8 cellular contexts compared by ENCODE assay signal in genomic region chr4:56681158-56681848, GRCh38. TPM values are rescaled to one million over a fixed set of nuclear protein-coding genes. Genes with fewer than 3 reads are reported as not detected.
A peak's percentile ranks its signal among the peaks of the same experiment; 100 is the strongest.
DNase-seq lines count a peak whose midpoint lies in the region; ATAC-seq and TF ChIP-seq lines count a peak whose summit lies in the region.

HOPX (minus strand) TSS chr4:56681296; CDS start chr4:56657816, 23,480 bp downstream.

- no peaks in the 10 kb centered on the region for H3K36me3 ChIP-seq in MM.1S (replicated peaks; ENCODE audit: insufficient read depth, low read length)
- no peaks in the 10 kb centered on the region for H3K36me3 ChIP-seq in Karpas-422 (ENCODE audit: insufficient read depth, low read length)
- no peaks in the 10 kb centered on the region for H3K36me3 ChIP-seq in spleen

- no peaks in the 10 kb centered on the region for H3K9me3 ChIP-seq in MM.1S (replicated peaks; ENCODE audit: insufficient read depth, low read length)
- no peaks in the 10 kb centered on the region for H3K9me3 ChIP-seq in Karpas-422 (ENCODE audit: low read length)
- H3K9me3 ChIP-seq in spleen, result no peaks in the 10 kb centered on the region

- H2AFZ ChIP-seq in MM.1S (ENCODE audit: low read length), result peak within 1 kb of the TSS; percentile 15; the same call in 1 of the 2 replicates
- no peak within 1 kb of the TSS for H2AFZ ChIP-seq in Karpas-422 (ENCODE audit: low read length)

- H3K9me2 ChIP-seq in MM.1S (replicated peaks; ENCODE audit: insufficient read depth, low read length) (no peaks in the 10 kb centered on the region), Karpas-422 (replicated peaks; ENCODE audit: insufficient read depth, low read length) (no peaks in the 10 kb centered on the region)

- H3K27ac ChIP-seq in MM.1S (ENCODE audit: low read length), result peak within 1 kb of the TSS; percentile 32; the same call in 1 of the 2 replicates
- no peak within 1 kb of the TSS for H3K27ac ChIP-seq in Karpas-422 (ENCODE audit: low read length)
- H3K27ac ChIP-seq in spleen, result peak within 1 kb of the TSS in 2 of 8 donors; percentile 7 to 24

- H4K20me1 ChIP-seq in MM.1S (ENCODE audit: insufficient read depth, low read length) (no peaks in the 10 kb centered on the region), Karpas-422 (ENCODE audit: insufficient read depth, low read depth, low read length) (no peaks in the 10 kb centered on the region)

- H3F3A ChIP-seq in MM.1S (ENCODE audit: insufficient read depth, low read length), result no peaks in the 10 kb centered on the region

- no peak within 1 kb of the TSS; the same call in 1 of the 2 replicates for H3K9ac ChIP-seq in MM.1S (ENCODE audit: low read length)
- H3K9ac ChIP-seq in Karpas-422 (ENCODE audit: low read length), result no peak within 1 kb of the TSS

- DNase-seq in MM.1S, result peak; percentile 70
- DNase-seq in activated T-cell treated with anti-CD3 and anti-CD28 coated beads for 4 hours, result peak; percentile 5
- DNase-seq in glomerular visceral epithelial cell (ENCODE audit: extremely low spot score), result peak; percentile 15
- DNase-seq in stimulated activated CD4-positive, alpha-beta T cell treated with anti-CD3 and anti-CD28 coated beads, Interleukin-15, amount 100 ng/mL, for 24 hours, result peak; percentile 80
- DNase-seq in Karpas-422, result no peak
- DNase-seq in NCI-H128 (lab: John Stamatoyannopoulos, UW; ENCODE audit: unreplicated experiment), result no peak
- no peak for DNase-seq in spleen

- no peaks in the 10 kb centered on the region for H3K79me2 ChIP-seq in MM.1S (ENCODE audit: low read length)
- H3K79me2 ChIP-seq in Karpas-422 (ENCODE audit: low read length), result no peaks in the 10 kb centered on the region

- peak within 1 kb of the TSS; percentile 54 for H3K4me2 ChIP-seq in MM.1S (ENCODE audit: low read depth, low read length)
- no peak within 1 kb of the TSS for H3K4me2 ChIP-seq in Karpas-422 (ENCODE audit: low read depth, low read length, poor library complexity, severe bottlenecking)

- TF ChIP-seq CTCF in MM.1S (IDR thresholded peaks at IDR 0.05; ENCODE audit: low read length) (no peak), spleen (IDR thresholded peaks at IDR 0.05 in 8 of 11, conservative IDR thresholded peaks at IDR 0.05 in 3 of 11) (no peak)

- peak within 1 kb of the TSS; percentile 10; the same call in 1 of the 2 replicates for H3K4me3 ChIP-seq in MM.1S (ENCODE audit: low read length)
- H3K4me3 ChIP-seq in Karpas-422 (ENCODE audit: low read length), result no peak within 1 kb of the TSS
- peak within 1 kb of the TSS in 1 of 8 donors; percentile 41 for H3K4me3 ChIP-seq in spleen

- H3K4me1 ChIP-seq in MM.1S (ENCODE audit: low read length), result peaks cover 13% of the 10 kb centered on the region
- no peaks in the 10 kb centered on the region for H3K4me1 ChIP-seq in Karpas-422 (ENCODE audit: low read length)
- H3K4me1 ChIP-seq in spleen, result peaks cover 0 to 15% (median 6%) of the 10 kb centered on the region in 6 donors

- WGBS in spleen, 5 donors, result 29 to 50% (median 38%) methylated on average over 18 of the region's 18 CpGs

- ATAC-seq in GM19395 (IDR thresholded peaks at IDR 0.05; ENCODE audit: unreplicated experiment), result peak; percentile 72

- no peak for TF ChIP-seq POLR2A in spleen (IDR thresholded peaks at IDR 0.05)

- intact Hi-C loops in spleen (cut with DNase I; ENCODE audit: low total_unique reads), result no loop called here

- no peaks in the 10 kb centered on the region for H3K27me3 ChIP-seq in MM.1S (replicated peaks; ENCODE audit: insufficient read depth, low read length)
- H3K27me3 ChIP-seq in Karpas-422 (ENCODE audit: low read length), result no peaks in the 10 kb centered on the region
- H3K27me3 ChIP-seq in spleen (replicated peaks in 1 of 7), result peaks cover 0 to 16% (median 0%) of the 10 kb centered on the region in 7 donors

RNA-seq across cellular contexts. Expression of gene HOPX, which starts in this region (rescaled TPM):
- not detected in 2 replicates for total RNA-seq in Karpas-422 (2014; rRNA removed; shearing (Covaris generic); ENCODE audit: low replicate concordance)
- total RNA-seq in spleen, result 10 to 100 TPM in 2 of 7 donors, 1 to 10 TPM in 5; 6.0 to 26.0 (median 8.0) TPM
- 10 to 100 TPM in 1 of 3 donors, 1 to 10 TPM in 2; 6.0 to 16.4 (median 8.8) TPM for polyA plus RNA-seq in spleen

Comparison
In these comparisons a context has a peak if more than half of its experiments do, and no peak if none do; other contexts are left out.
1. DNase-seq: peak in MM.1S (single experiment), activated T-cell treated with anti-CD3 and anti-CD28 coated beads for 4 hours (single experiment), glomerular visceral epithelial cell (single experiment) and stimulated activated CD4-positive, alpha-beta T cell treated with anti-CD3 and anti-CD28 coated beads, Interleukin-15, amount 100 ng/mL, for 24 hours (single experiment); none in Karpas-422 (single experiment), NCI-H128 (single experiment) and spleen (single experiment).